In genomic region chr10:97407211-97407951, GRCh38 we compare ENCODE assay signal across 1 cellular context.
TF ChIP-seq lines count a peak whose summit lies in the region.

No MANE protein-coding gene starts in this region.

TF ChIP-seq in HepG2, 621 proteins besides CTCF, POLR2A, EP300 and RAD21 (continued from another document and continues in another):
- TF ChIP-seq ZNF33A (CRISPR knock-in tag; IDR thresholded peaks at IDR 0.05; ENCODE audit: borderline replicate concordance) (no peak), ZNF761 (CRISPR knock-in tag; conservative IDR thresholded peaks at IDR 0.05) (0 out of 2 replicates have a peak, but pooled peaks have one; percentile 40), GTF3A (CRISPR knock-in tag; conservative IDR thresholded peaks at IDR 0.05) (0 out of 2 replicates have a peak, but pooled peaks have one; percentile 35), KDM2A (CRISPR knock-in tag; IDR thresholded peaks at IDR 0.05; ENCODE audit: borderline replicate concordance, low read depth) (peak; percentile 73; the same call in 1 of the 2 replicates), ZNF460 (CRISPR knock-in tag; IDR thresholded peaks at IDR 0.05; ENCODE audit: borderline replicate concordance) (no peak), MIXL1 (CRISPR knock-in tag; IDR thresholded peaks at IDR 0.05) (no peak; the same call in 1 of the 2 replicates), IKZF5 (CRISPR knock-in tag; IDR thresholded peaks at IDR 0.05) (no peak), TEAD2 (CRISPR knock-in tag; IDR thresholded peaks at IDR 0.05) (no peak), ZNF83 (CRISPR knock-in tag; IDR thresholded peaks at IDR 0.05; ENCODE audit: borderline replicate concordance) (no peak), ZNF17 (CRISPR knock-in tag; IDR thresholded peaks at IDR 0.05) (no peak), HCFC1 (IDR thresholded peaks at IDR 0.05; ENCODE audit: low read depth, low read length) (no peak), KMT2B (CRISPR knock-in tag; IDR thresholded peaks at IDR 0.05) (no peak), YEATS4 (CRISPR knock-in tag; IDR thresholded peaks at IDR 0.05; ENCODE audit: borderline replicate concordance) (0 out of 2 replicates have a peak, but pooled peaks have one; percentile 21), ZNF703 (CRISPR knock-in tag; IDR thresholded peaks at IDR 0.05; ENCODE audit: borderline replicate concordance) (no peak), EED (CRISPR knock-in tag; IDR thresholded peaks at IDR 0.05) (no peak), ZNF879 (CRISPR knock-in tag; IDR thresholded peaks at IDR 0.05) (no peak), NKX3-1 (CRISPR knock-in tag; IDR thresholded peaks at IDR 0.05) (no peak), JUN (CRISPR knock-in tag; IDR thresholded peaks at IDR 0.05) (no peak), ZNF556 (CRISPR knock-in tag; IDR thresholded peaks at IDR 0.05; ENCODE audit: borderline replicate concordance) (peak; percentile 48; the same call in 1 of the 2 replicates), HOXA5 (CRISPR knock-in tag; IDR thresholded peaks at IDR 0.05) (no peak), GZF1 (CRISPR knock-in tag; IDR thresholded peaks at IDR 0.05) (no peak), PPARG (CRISPR knock-in tag; conservative IDR thresholded peaks at IDR 0.05) (peak; percentile 25; the same call in 1 of the 2 replicates), SRSF4 (IDR thresholded peaks at IDR 0.05; ENCODE audit: low read depth, low read length, poor library complexity, severe bottlenecking) (no peak), AKAP8 (CRISPR knock-in tag; IDR thresholded peaks at IDR 0.05) (0 out of 2 replicates have a peak, but pooled peaks have one; percentile 24), ZNF792 (CRISPR knock-in tag; IDR thresholded peaks at IDR 0.05) (peak; percentile 60), CCAR2 (optimal IDR thresholded peaks at IDR 0.05; ENCODE audit: low read depth, low read length) (no peak), CREBL2 (CRISPR knock-in tag; IDR thresholded peaks at IDR 0.05; ENCODE audit: borderline replicate concordance) (no peak), KAT2B (IDR thresholded peaks at IDR 0.05; ENCODE audit: borderline replicate concordance, low read depth, low read length) (no peak), AFF4 (CRISPR knock-in tag; IDR thresholded peaks at IDR 0.05) (no peak), ZNF12 (CRISPR knock-in tag; IDR thresholded peaks at IDR 0.05) (no peak), ZFP62 (CRISPR knock-in tag; IDR thresholded peaks at IDR 0.05) (no peak), TBP (CRISPR knock-in tag; IDR thresholded peaks at IDR 0.05) (no peak), TAF1 (CRISPR knock-in tag; IDR thresholded peaks at IDR 0.05) (no peak; the same call in 1 of the 2 replicates), CERS6 (CRISPR knock-in tag; IDR thresholded peaks at IDR 0.05) (no peak), RNF219 (CRISPR knock-in tag; IDR thresholded peaks at IDR 0.05) (no peak), ZNF639 (CRISPR knock-in tag; conservative IDR thresholded peaks at IDR 0.05) (0 out of 2 replicates have a peak, but pooled peaks have one; percentile 46), SMARCC2 (IDR thresholded peaks at IDR 0.05) (no peak)
- TF ChIP-seq, protein P1, sequence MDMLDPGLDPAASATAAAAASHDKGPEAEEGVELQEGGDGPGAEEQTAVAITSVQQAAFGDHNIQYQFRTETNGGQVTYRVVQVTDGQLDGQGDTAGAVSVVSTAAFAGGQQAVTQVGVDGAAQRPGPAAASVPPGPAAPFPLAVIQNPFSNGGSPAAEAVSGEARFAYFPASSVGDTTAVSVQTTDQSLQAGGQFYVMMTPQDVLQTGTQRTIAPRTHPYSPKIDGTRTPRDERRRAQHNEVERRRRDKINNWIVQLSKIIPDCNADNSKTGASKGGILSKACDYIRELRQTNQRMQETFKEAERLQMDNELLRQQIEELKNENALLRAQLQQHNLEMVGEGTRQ (IDR thresholded peaks at IDR 0.05; ENCODE audit: low read depth, low read length), result no peak
- TF ChIP-seq, protein P1 (CRISPR knock-in tag; IDR thresholded peaks at IDR 0.05; ENCODE audit: borderline replicate concordance), result 0 out of 2 replicates have a peak, but pooled peaks have one; percentile 28
- TF ChIP-seq, protein P2, sequence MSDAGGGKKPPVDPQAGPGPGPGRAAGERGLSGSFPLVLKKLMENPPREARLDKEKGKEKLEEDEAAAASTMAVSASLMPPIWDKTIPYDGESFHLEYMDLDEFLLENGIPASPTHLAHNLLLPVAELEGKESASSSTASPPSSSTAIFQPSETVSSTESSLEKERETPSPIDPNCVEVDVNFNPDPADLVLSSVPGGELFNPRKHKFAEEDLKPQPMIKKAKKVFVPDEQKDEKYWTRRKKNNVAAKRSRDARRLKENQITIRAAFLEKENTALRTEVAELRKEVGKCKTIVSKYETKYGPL (CRISPR knock-in tag; IDR thresholded peaks at IDR 0.05), result no peak
- TF ChIP-seq, protein P3, sequence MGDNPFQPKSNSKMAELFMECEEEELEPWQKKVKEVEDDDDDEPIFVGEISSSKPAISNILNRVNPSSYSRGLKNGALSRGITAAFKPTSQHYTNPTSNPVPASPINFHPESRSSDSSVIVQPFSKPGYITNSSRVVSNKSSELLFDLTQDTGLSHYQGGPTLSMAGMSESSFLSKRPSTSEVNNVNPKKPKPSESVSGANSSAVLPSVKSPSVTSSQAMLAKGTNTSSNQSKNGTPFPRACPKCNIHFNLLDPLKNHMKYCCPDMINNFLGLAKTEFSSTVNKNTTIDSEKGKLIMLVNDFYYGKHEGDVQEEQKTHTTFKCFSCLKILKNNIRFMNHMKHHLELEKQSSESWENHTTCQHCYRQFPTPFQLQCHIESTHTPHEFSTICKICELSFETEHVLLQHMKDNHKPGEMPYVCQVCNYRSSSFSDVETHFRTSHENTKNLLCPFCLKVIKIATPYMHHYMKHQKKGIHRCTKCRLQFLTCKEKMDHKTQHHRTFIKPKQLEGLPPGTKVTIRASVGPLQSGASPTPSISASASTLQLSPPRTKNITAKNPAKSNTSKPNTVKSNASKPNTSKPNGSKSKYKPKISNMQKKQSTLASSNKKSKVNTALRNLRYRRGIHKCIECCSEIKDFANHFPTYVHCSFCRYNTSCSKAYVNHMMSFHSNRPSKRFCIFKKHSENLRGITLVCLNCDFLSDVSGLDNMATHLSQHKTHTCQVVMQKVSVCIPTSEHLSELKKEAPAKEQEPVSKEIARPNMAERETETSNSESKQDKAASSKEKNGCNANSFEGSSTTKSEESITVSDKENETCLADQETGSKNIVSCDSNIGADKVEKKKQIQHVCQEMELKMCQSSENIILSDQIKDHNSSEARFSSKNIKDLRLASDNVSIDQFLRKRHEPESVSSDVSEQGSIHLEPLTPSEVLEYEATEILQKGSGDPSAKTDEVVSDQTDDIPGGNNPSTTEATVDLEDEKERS (CRISPR knock-in tag; IDR thresholded peaks at IDR 0.05), result peak; percentile 60; the same call in 1 of the 2 replicates
- TF ChIP-seq, protein P4, sequence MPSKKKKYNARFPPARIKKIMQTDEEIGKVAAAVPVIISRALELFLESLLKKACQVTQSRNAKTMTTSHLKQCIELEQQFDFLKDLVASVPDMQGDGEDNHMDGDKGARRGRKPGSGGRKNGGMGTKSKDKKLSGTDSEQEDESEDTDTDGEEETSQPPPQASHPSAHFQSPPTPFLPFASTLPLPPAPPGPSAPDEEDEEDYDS (CRISPR knock-in tag; IDR thresholded peaks at IDR 0.05), result no peak
- TF ChIP-seq, protein P5, sequence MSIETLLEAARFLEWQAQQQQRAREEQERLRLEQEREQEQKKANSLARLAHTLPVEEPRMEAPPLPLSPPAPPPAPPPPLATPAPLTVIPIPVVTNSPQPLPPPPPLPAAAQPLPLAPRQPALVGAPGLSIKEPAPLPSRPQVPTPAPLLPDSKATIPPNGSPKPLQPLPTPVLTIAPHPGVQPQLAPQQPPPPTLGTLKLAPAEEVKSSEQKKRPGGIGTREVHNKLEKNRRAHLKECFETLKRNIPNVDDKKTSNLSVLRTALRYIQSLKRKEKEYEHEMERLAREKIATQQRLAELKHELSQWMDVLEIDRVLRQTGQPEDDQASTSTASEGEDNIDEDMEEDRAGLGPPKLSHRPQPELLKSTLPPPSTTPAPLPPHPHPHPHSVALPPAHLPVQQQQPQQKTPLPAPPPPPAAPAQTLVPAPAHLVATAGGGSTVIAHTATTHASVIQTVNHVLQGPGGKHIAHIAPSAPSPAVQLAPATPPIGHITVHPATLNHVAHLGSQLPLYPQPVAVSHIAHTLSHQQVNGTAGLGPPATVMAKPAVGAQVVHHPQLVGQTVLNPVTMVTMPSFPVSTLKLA (IDR thresholded peaks at IDR 0.05), result no peak
- TF ChIP-seq, protein P6, sequence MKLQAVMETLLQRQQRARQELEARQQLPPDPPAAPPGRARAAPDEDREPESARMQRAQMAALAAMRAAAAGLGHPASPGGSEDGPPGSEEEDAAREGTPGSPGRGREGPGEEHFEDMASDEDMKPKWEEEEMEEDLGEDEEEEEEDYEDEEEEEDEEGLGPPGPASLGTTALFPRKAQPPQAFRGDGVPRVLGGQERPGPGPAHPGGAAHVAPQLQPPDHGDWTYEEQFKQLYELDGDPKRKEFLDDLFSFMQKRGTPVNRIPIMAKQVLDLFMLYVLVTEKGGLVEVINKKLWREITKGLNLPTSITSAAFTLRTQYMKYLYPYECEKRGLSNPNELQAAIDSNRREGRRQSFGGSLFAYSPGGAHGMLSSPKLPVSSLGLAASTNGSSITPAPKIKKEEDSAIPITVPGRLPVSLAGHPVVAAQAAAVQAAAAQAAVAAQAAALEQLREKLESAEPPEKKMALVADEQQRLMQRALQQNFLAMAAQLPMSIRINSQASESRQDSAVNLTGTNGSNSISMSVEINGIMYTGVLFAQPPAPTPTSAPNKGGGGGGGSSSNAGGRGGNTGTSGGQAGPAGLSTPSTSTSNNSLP (IDR thresholded peaks at IDR 0.05; ENCODE audit: low read depth, low read length), result no peak
